ENCODE assay signal across 9 cellular contexts in the genomic region with DNA sequence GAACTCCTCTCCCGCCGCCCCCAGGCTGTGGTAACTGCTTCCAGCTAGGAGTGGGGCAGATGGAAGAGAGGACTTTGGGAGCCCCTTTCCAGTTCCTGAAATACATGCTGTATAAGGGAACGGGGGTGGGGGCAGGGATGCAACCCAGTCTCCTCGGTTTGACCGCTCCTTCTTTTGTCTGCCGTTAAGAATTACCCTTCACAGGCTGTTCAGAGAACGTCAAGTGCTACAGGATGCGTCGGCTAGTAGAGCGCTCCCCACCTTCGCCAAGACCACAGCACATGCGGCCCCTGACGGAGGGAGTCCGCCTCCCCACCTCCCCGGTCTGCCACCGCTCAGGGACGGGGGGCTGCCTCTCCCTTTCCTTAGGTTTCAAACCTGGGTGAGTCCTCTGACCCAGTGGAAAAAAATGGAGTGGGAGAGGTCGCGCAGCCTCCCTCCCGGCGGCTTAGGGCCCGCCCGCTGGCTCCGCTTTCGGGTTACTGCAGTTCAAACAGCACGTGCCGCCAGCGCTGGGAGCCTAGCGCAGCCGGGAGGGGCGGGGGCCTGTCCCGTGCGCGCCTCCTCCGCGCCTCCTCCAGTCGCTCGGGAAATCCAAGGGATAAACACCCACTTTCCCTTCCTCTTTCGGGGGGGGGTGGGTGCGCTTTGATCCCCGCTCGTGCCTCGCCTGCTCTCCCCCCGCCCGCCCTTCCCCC. TPM values are rescaled to one million over a fixed set of nuclear protein-coding genes. Genes with fewer than 3 reads are reported as not detected.
DNase-seq lines count a peak whose midpoint lies in the region; ATAC-seq and TF ChIP-seq lines count a peak whose summit lies in the region.
"Had no signal": no experiment of that assay in that cellular context is flagged by ENCODE, and none has a peak within 500 bp of the region (broad histone marks: within the 10 kb centered on the region; RNA-seq: fewer than 3 reads in every experiment).

No MANE protein-coding gene starts in this region.

- H3K4me3 ChIP-seq in breast epithelium: peak overlapping the region; percentile 43 to 70 (median 50)
- no peak overlapping the region for H3K4me3 ChIP-seq in mammary epithelial cell (replicated peaks in 1 of 3; ENCODE audit: insufficient read depth in 1 of 3, low read depth in 2 of 3, low read length in 3 of 3)
- no peak overlapping the region for H3K4me3 ChIP-seq in aorta (ENCODE audit: low read length in 2 of 2)

- TF ChIP-seq POLR2A in breast epithelium (IDR thresholded peaks at IDR 0.05): no peak

- TF ChIP-seq CTCF in breast epithelium (IDR thresholded peaks at IDR 0.05) (no peak), mammary epithelial cell (conservative IDR thresholded peaks at IDR 0.05 in 1 of 2, IDR thresholded peaks at IDR 0.05 in 1 of 2; ENCODE audit: extremely low read depth in 1 of 2, insufficient read depth in 1 of 2, low read depth in 1 of 2, low read length in 2 of 2) (no peak), nephron progenitor cell (IDR thresholded peaks at IDR 0.05) (no peak)

- no peak overlapping the region for H3K9ac ChIP-seq in mammary epithelial cell (ENCODE audit: insufficient read depth, low read length)

- no peaks in the 10 kb centered on the region for H4K20me1 ChIP-seq in mammary epithelial cell (ENCODE audit: insufficient read depth, low read length)

- 53% methylated on average over 27 of the region's 45 CpGs for WGBS in mammary epithelial cell (ENCODE audit: low coverage, missing lambda C conversion rate)
- WGBS in aorta, 2 donors: 16 to 21% methylated on average over 38 to 45 of the region's 45 CpGs

- ATAC-seq in aorta (ENCODE audit: low FRiP score): peak; percentile 75
- ATAC-seq in GM21825 (IDR thresholded peaks at IDR 0.05; ENCODE audit: unreplicated experiment): no peak
- no peak for ATAC-seq in HG03439 (IDR thresholded peaks at IDR 0.05; ENCODE audit: unreplicated experiment)

- H3K36me3 Mint-ChIP-seq in nephron progenitor cell (ENCODE audit: low read depth): no peaks in the 10 kb centered on the region

- peaks cover 88% of the 10 kb centered on the region for H3K27me3 Mint-ChIP-seq in nephron progenitor cell (ENCODE audit: low read depth, poor library complexity)

- no peak overlapping the region for H3K4me2 ChIP-seq in mammary epithelial cell (ENCODE audit: insufficient read depth, low read depth, low read length)

- peaks cover 13 to 48% of the 10 kb centered on the region in 2 donors for H3K27me3 ChIP-seq in breast epithelium
- peaks cover 15% of the 10 kb centered on the region for H3K27me3 ChIP-seq in mammary epithelial cell (ENCODE audit: insufficient read depth, low read length)
- H3K27me3 ChIP-seq in aorta (ENCODE audit: control insufficient read depth in 1 of 2, insufficient read depth in 2 of 2, low read length in 1 of 2): no peaks in the 10 kb centered on the region

- no peak overlapping the region for H2AFZ ChIP-seq in mammary epithelial cell (ENCODE audit: low read depth, low read length)

- CTCF ChIA-PET in mammary epithelial cell (lab: Charles Lee; ENCODE audit: low non-redundant PET): no interaction called here

- peak overlapping the region; percentile 40 for H3K4me3 Mint-ChIP-seq in nephron progenitor cell

- H3K36me3 ChIP-seq in breast epithelium (no peaks in the 10 kb centered on the region), mammary epithelial cell (ENCODE audit: insufficient read depth, low read length) (no peaks in the 10 kb centered on the region), aorta (ENCODE audit: control insufficient read depth in 1 of 2, insufficient read depth in 2 of 2, low read length in 1 of 2) (no peaks in the 10 kb centered on the region)

- H3K79me2 ChIP-seq in mammary epithelial cell (ENCODE audit: insufficient read depth, low read length): no peaks in the 10 kb centered on the region

- H3K27ac ChIP-seq in breast epithelium: peak overlapping the region in 1 of 2 donors; percentile 43
- no peak overlapping the region for H3K27ac ChIP-seq in mammary epithelial cell (ENCODE audit: insufficient read depth, low read depth, low read length)
- H3K27ac ChIP-seq in aorta (ENCODE audit: low read depth in 1 of 2, low read length in 2 of 2): peak overlapping the region in 1 of 2 donors; percentile 22
- H3K27ac ChIP-seq: C4-2B had no signal

- H3K9me3 Mint-ChIP-seq in nephron progenitor cell: peaks cover 6% of the 10 kb centered on the region

- no peak overlapping the region for H3K27ac Mint-ChIP-seq in nephron progenitor cell

- H3K4me1 ChIP-seq in breast epithelium (peaks cover 23 to 35% of the 10 kb centered on the region in 2 donors), mammary epithelial cell (ENCODE audit: insufficient read depth, low read length) (peaks cover 23% of the 10 kb centered on the region), aorta (ENCODE audit: control insufficient read depth in 1 of 2, insufficient read depth in 2 of 2, low read length in 2 of 2) (no peaks in the 10 kb centered on the region)

- DNase-seq in breast epithelium (ENCODE audit: low spot score in 2 of 2): peak; percentile 23 to 46
- DNase-seq in mammary epithelial cell: no peak
- peak; percentile 12 for DNase-seq in fibroblast of the conjunctiva (ENCODE audit: low read depth)
- DNase-seq in nephron progenitor cell: peak; percentile 76
- peak; percentile 77 to 90 for DNase-seq in aorta
- no peak for DNase-seq in NCI-H1048 (lab: John Stamatoyannopoulos, UW)

- dilution Hi-C loops in mammary epithelial cell (cut with HindIII; ENCODE audit: low sequenced_read_pairs): loop anchor here (25.0 kb wide), 2 partner anchors 206 to 556 kb away; no protein-coding TSS in a partner anchor

- BruUV-seq in mammary epithelial cell (replicated peaks; lab: Mats Ljungman, UMichigan): no TSS peak

- intact Hi-C loops in breast epithelium (cut with DNase I; ENCODE audit: low total_unique reads) (loop anchor here (10.0 kb wide), 1 partner anchor 218 kb away; no protein-coding TSS in a partner anchor), mammary epithelial cell (cut with micrococcal nuclease) (no loop called here), aorta (cut with DNase I) (loop anchor here (10.0 kb wide), 3 partner anchors 428 to 528 kb away; no protein-coding TSS in a partner anchor)

- H3K4me1 Mint-ChIP-seq in nephron progenitor cell: peaks cover 36% of the 10 kb centered on the region

- in situ Hi-C loops in mammary epithelial cell (cut with MboI; ENCODE audit: low sequenced_read_pairs in 2 of 2): no loop called here

- H3K9me3 ChIP-seq in breast epithelium: no peaks in the 10 kb centered on the region
- no peaks in the 10 kb centered on the region for H3K9me3 ChIP-seq in mammary epithelial cell (replicated peaks; ENCODE audit: insufficient read depth, low read length)
- no peaks in the 10 kb centered on the region for H3K9me3 ChIP-seq in aorta (ENCODE audit: control insufficient read depth, low read length)

RNA-seq across cellular contexts. Expression of a gene that starts 4.8 kb away (rescaled TPM):
- 10 to 100 TPM in 1 of 3 donors, 1 to 10 TPM in 2; 3.8 to 41.6 (median 3.9) TPM for total RNA-seq in breast epithelium
- 1 to 10 TPM in 1 of 2 donors, under 1 TPM in 1; 0.50 to 8.6 TPM for total RNA-seq in mammary epithelial cell
- polyA plus RNA-seq in mammary epithelial cell: 1.6 TPM
- polyA minus RNA-seq in mammary epithelial cell: 3.3 TPM
- 10 to 100 TPM in 1 of 2 donors, 1 to 10 TPM in 1; 8.8 to 12.9 TPM for total RNA-seq in aorta
- polyA plus RNA-seq in aorta: 1 to 10 TPM; 1.4 to 2.0 TPM

Comparison
In these comparisons a context has a peak if more than half of its experiments do, and no peak if none do; other contexts are left out.
1. DNase-seq: peak in breast epithelium (2 of 2), fibroblast of the conjunctiva (single experiment), nephron progenitor cell (single experiment) and aorta (2 of 2); none in mammary epithelial cell (single experiment) and NCI-H1048 (single experiment).
2. H3K4me3 ChIP-seq: peak in breast epithelium (3 of 3); none in mammary epithelial cell (0 of 3) and aorta (0 of 2).